In the genomic region with DNA sequence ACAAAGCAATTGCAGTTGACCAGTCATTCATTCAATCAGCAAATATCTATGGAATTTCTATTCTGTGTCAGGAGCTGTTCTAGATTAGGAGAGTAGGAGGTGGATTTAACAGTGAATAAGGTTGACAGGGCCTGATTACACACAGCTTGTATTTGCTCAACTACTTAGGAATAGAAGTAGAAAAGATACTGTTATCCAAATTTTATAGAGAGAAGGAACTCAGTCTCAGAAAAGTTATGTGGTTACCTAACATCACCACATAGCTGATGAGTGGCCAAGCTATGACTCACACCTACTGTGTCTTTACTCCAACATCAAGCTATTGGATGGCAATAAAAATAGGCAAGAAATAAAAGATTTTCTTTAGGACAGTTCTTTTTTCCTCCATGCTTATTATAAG, we compare ENCODE assay signal across 16 cellular contexts.
DNase-seq lines count a peak whose midpoint lies in the region; ATAC-seq and TF ChIP-seq lines count a peak whose summit lies in the region.
"Had no signal": no experiment of that assay in that cellular context is flagged by ENCODE, and none has a peak within 500 bp of the region (broad histone marks: within the 10 kb centered on the region; RNA-seq: fewer than 3 reads in every experiment).

No MANE protein-coding gene starts in this region.

- peak overlapping the region; percentile 5 for H3K4me3 Mint-ChIP-seq in Caco-2 (ENCODE audit: unreplicated experiment)
- H3K4me3 Mint-ChIP-seq: memory B cell had no signal

- H3K9me3 Mint-ChIP-seq in Caco-2 (ENCODE audit: unreplicated experiment) = no peaks in the 10 kb centered on the region

- TF ChIP-seq CTCF in Caco-2 (IDR thresholded peaks at IDR 0.05; ENCODE audit: insufficient read depth in 1 of 2, low read depth in 1 of 2, low read length in 1 of 2, severe bottlenecking in 1 of 2, unreplicated experiment in 1 of 2) (no peak), NB4 (IDR thresholded peaks at IDR 0.05; ENCODE audit: low read depth, low read length) (no peak), coronary artery (IDR thresholded peaks at IDR 0.05) (no peak)

- H3K27ac ChIP-seq in epithelial cell of prostate = no peak overlapping the region
- H3K27ac ChIP-seq in coronary artery = peak overlapping the region in 1 of 2 donors; percentile 39
- H3K27ac ChIP-seq: testis, WERI-Rb-1 had no signal

- CTCF ChIA-PET in Caco-2 (lab: Charles Lee) = no interaction called here

- POLR2A ChIA-PET in Caco-2 (lab: Charles Lee) = no interaction called here

- ATAC-seq in GM21515 (IDR thresholded peaks at IDR 0.05; ENCODE audit: unreplicated experiment) (no peak), HG02840 (IDR thresholded peaks at IDR 0.05; ENCODE audit: low FRiP score, unreplicated experiment) (no peak)

- peaks cover 21% of the 10 kb centered on the region for H3K4me1 Mint-ChIP-seq in Caco-2 (ENCODE audit: low read depth, unreplicated experiment)
- H3K4me1 Mint-ChIP-seq: memory B cell had no signal

- H3K4me1 ChIP-seq in Caco-2 = peaks cover 6% of the 10 kb centered on the region; the same call in 1 of the 2 replicates
- H3K4me1 ChIP-seq: testis had no signal

- no TSS peak for BruUV-seq in Caco-2 (replicated peaks; lab: Mats Ljungman, UMichigan)

- intact Hi-C loops in Caco-2 (cut with micrococcal nuclease; ENCODE audit: unreplicated experiment) = loop anchor here (2.0 kb wide), 1 partner anchor 269 kb away; no protein-coding TSS in a partner anchor

- H3K27me3 Mint-ChIP-seq in Caco-2 (ENCODE audit: insufficient read depth, unreplicated experiment) = no peaks in the 10 kb centered on the region
- H3K27me3 Mint-ChIP-seq: memory B cell had no signal

- no peak for TF ChIP-seq POLR2A in NB4 (IDR thresholded peaks at IDR 0.05; ENCODE audit: extremely low read depth, insufficient read length)

- H3K4me3 ChIP-seq in Caco-2 (ENCODE audit: low read depth, low read length) = no peak overlapping the region
- no peak overlapping the region for H3K4me3 ChIP-seq in NB4 (ENCODE audit: low read depth, low read length)
- no peak overlapping the region for H3K4me3 ChIP-seq in coronary artery
- H3K4me3 ChIP-seq: testis had no signal

- H3K36me3 ChIP-seq in Caco-2 (ENCODE audit: control insufficient read depth, insufficient read depth, low read length) = no peaks in the 10 kb centered on the region
- H3K36me3 ChIP-seq: WERI-Rb-1 had no signal

- no peak overlapping the region for H3K27ac Mint-ChIP-seq in Caco-2 (ENCODE audit: unreplicated experiment)
- H3K27ac Mint-ChIP-seq: memory B cell had no signal

- DNase-seq in Caco-2 = peak; percentile 22 to 37
- DNase-seq in NB4 (ENCODE audit: low read depth) = peak; percentile 16
- peak; percentile 41 for DNase-seq in epithelial cell of prostate (ENCODE audit: low read depth, low spot score)
- DNase-seq in middle frontal gyrus (ENCODE audit: extremely low spot score, low spot score) = peak; percentile 50
- no peak for DNase-seq in foreskin melanocyte
- DNase-seq in coronary artery (ENCODE audit: low spot score) = no peak
- DNase-seq: caudate nucleus; NCI-H1048; NCI-H2171; nucleus accumbens; stimulated activated CD4-positive, alpha-beta T cell treated with anti-CD3 and anti-CD28 coated beads, Interleukin-12 subunit alpha, Interleukin-12 subunit beta, amount 100 ng/mL, for 4 hours; testis; WERI-Rb-1 had no signal

- no peaks in the 10 kb centered on the region for H3K9me3 ChIP-seq in Caco-2
- H3K9me3 ChIP-seq: testis had no signal

- H3K36me3 Mint-ChIP-seq in Caco-2 (ENCODE audit: insufficient read depth, unreplicated experiment) = no peaks in the 10 kb centered on the region
- H3K36me3 Mint-ChIP-seq: memory B cell had no signal

- H3K27me3 ChIP-seq in Caco-2 (replicated peaks; ENCODE audit: control insufficient read depth, insufficient read depth, low read length) = no peaks in the 10 kb centered on the region
- H3K27me3 ChIP-seq: testis had no signal

Comparison
In these comparisons a context has a peak if more than half of its experiments do, and no peak if none do; other contexts are left out.
1. DNase-seq: peak in Caco-2 (2 of 2), NB4 (single experiment), epithelial cell of prostate (single experiment) and middle frontal gyrus (single experiment); none in foreskin melanocyte (single experiment) and coronary artery (single experiment).